20 cellular contexts compared by ENCODE assay signal in the genomic region with DNA sequence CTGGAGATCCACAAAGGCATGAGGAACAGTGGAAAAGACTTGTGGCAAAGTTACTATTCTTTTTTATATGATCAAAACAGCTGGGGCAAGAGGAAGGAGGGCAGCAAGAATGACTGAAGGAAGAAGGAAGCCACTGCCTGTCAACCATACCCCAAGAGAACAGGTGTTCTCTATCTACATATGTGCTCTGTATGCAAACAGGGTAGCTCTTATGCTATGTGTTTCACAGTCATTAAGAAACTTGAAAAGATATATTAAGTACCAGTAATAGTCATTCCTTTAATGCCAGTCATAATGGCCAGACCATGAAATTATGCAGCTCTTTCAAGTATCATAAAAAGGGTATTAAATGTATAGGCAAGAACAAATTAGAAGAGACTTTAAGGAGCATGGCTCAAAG.
DNase-seq lines count a peak whose midpoint lies in the region; ATAC-seq, FAIRE-seq and TF ChIP-seq lines count a peak whose summit lies in the region.
"Had no signal": no experiment of that assay in that cellular context is flagged by ENCODE, and none has a peak within 500 bp of the region (broad histone marks: within the 10 kb centered on the region; RNA-seq: fewer than 3 reads in every experiment).

No MANE protein-coding gene starts in this region.

- DNase-seq in GM12891 (ENCODE audit: insufficient read length, low spot score) (peak; percentile 7), SW 1271 (lab: John Stamatoyannopoulos, UW) (no peak), AG08395 (ENCODE audit: low spot score) (no peak), GM19239 (ENCODE audit: insufficient read length, low spot score) (no peak)
- no peak for DNase-seq in stimulated activated CD4-positive, alpha-beta T cell treated with anti-CD3 and anti-CD28 coated beads, Interleukin-12 subunit alpha, Interleukin-12 subunit beta, amount 100 ng/mL, for 4 hours
- DNase-seq: activated CD4-positive, alpha-beta T cell treated with anti-CD3 and anti-CD28 coated beads for 4 hours; brain microvascular endothelial cell; CD8-positive, alpha-beta T cell; kidney; mesendoderm; NCI-H2171 treated with DMSO at 0.1 percent for 48 hours; NK-92 treated with Interleukin-12 subunit alpha and Interleukin-12 subunit beta, amount 100 ng/mL, for 24 hours; Right ventricle myocardium superior; T-helper 9 cell; testis had no signal

- FAIRE-seq in GM12891 (lab: Jason Lieb, UNC) = no peak
- no peak for FAIRE-seq in GM19239 (lab: Jason Lieb, UNC)
- FAIRE-seq: kidney had no signal

- ATAC-seq in GM19395 (IDR thresholded peaks at IDR 0.05; ENCODE audit: unreplicated experiment) (peak; percentile 70), HG02678 (IDR thresholded peaks at IDR 0.05; ENCODE audit: unreplicated experiment) (peak; percentile 67), HG03342 (IDR thresholded peaks at IDR 0.05; ENCODE audit: unreplicated experiment) (peak; percentile 89)
- ATAC-seq: A549; activated naive CD4-positive, alpha-beta T cell treated with anti-CD3 and anti-CD28 coated beads, Interleukin-2, amount 50 U/mL, for 72 hours; CD8-positive, alpha-beta T cell had no signal

- no peak for TF ChIP-seq POLR2A in GM12891 (IDR thresholded peaks at IDR 0.05; ENCODE audit: low read depth, low read length)

TF ChIP-seq in GM12891, 5 proteins besides CTCF, POLR2A, EP300 and RAD21:
- peak; percentile 54; the same call in 1 of the 2 replicates for TF ChIP-seq POU2F2 (IDR thresholded peaks at IDR 0.05; ENCODE audit: low read depth, low read length)
- no peak for TF ChIP-seq POLR2AphosphoS5 (IDR thresholded peaks at IDR 0.05; ENCODE audit: low read depth, low read length)
